8 cellular contexts compared by ENCODE assay signal in genomic region chr16:29160171-29160570, GRCh38.
A peak's percentile ranks its signal among the peaks of the same experiment; 100 is the strongest.
DNase-seq lines count a peak whose midpoint lies in the region; ATAC-seq and TF ChIP-seq lines count a peak whose summit lies in the region.
"Not testable (repeated sequence)": the region's sequence is repeated elsewhere in the genome, so short reads cannot be mapped to it uniquely, and the experiment has no call there.

No MANE protein-coding gene starts in this region.

- not testable (repeated sequence) for DNase-seq in CD4-positive, CD25-positive, alpha-beta regulatory T cell; HFFc6; activated naive CD4-positive, alpha-beta T cell treated with anti-CD3 and anti-CD28 coated beads, Interleukin-2, amount 50 U/mL, for 72 hours (ENCODE audit: low spot score in 2 of 2); effector memory CD8-positive, alpha-beta T cell; natural killer cell; testis
- peak in 2 of 3 donors; percentile 40 to 52 for DNase-seq in right cardiac atrium

- peak overlapping the region; percentile 77 to 91 (median 90) for H3K27ac Mint-ChIP-seq in CD4-positive, CD25-positive, alpha-beta regulatory T cell
- H3K27ac Mint-ChIP-seq in HFFc6 = peak overlapping the region; percentile 44; the same call in 1 of the 2 replicates
- H3K27ac Mint-ChIP-seq in activated naive CD4-positive, alpha-beta T cell treated with anti-CD3 and anti-CD28 coated beads, Interleukin-2, amount 50 U/mL, for 72 hours = peak overlapping the region; percentile 25 to 72
- peak overlapping the region; percentile 18 to 58 for H3K27ac Mint-ChIP-seq in effector memory CD8-positive, alpha-beta T cell
- H3K27ac Mint-ChIP-seq in natural killer cell = peak overlapping the region; percentile 48 to 73

- intact Hi-C loops in right cardiac atrium (cut with DNase I); natural killer cell (cut with micrococcal nuclease); testis (cut with DNase I; ENCODE audit: low total_unique reads): not testable (repeated sequence)

- TF ChIP-seq POLR2A in testis (IDR thresholded peaks at IDR 0.05) = not testable (repeated sequence)

- not testable (repeated sequence) for TF ChIP-seq CTCF in HFFc6 (IDR thresholded peaks at IDR 0.05); natural killer cell (IDR thresholded peaks at IDR 0.05); neutrophil (IDR thresholded peaks at IDR 0.05); testis (IDR thresholded peaks at IDR 0.05)

- H3K4me3 Mint-ChIP-seq in CD4-positive, CD25-positive, alpha-beta regulatory T cell = peak overlapping the region in 1 of 4 donors; percentile 53
- H3K4me3 Mint-ChIP-seq in HFFc6; effector memory CD8-positive, alpha-beta T cell; natural killer cell: not testable (repeated sequence)

- not testable (repeated sequence) for H3K4me3 ChIP-seq in CD4-positive, CD25-positive, alpha-beta regulatory T cell (ENCODE audit: low read depth, low read length); right cardiac atrium (ENCODE audit: low read length); neutrophil (ENCODE audit: low read depth in 1 of 2, low read length in 1 of 2); testis

- not testable (repeated sequence) for H3K9me3 Mint-ChIP-seq in CD4-positive, CD25-positive, alpha-beta regulatory T cell; HFFc6; activated naive CD4-positive, alpha-beta T cell treated with anti-CD3 and anti-CD28 coated beads, Interleukin-2, amount 50 U/mL, for 72 hours; effector memory CD8-positive, alpha-beta T cell; natural killer cell

- H3K36me3 Mint-ChIP-seq in CD4-positive, CD25-positive, alpha-beta regulatory T cell = peaks cover 26% of the 10 kb centered on the region
- not testable (repeated sequence) for H3K36me3 Mint-ChIP-seq in HFFc6 (ENCODE audit: low read depth); effector memory CD8-positive, alpha-beta T cell (ENCODE audit: insufficient read depth); natural killer cell
- peaks cover 4 to 11% of the 10 kb centered on the region in 2 donors for H3K36me3 Mint-ChIP-seq in activated naive CD4-positive, alpha-beta T cell treated with anti-CD3 and anti-CD28 coated beads, Interleukin-2, amount 50 U/mL, for 72 hours

- WGBS in right cardiac atrium = 96% methylated on average over 25 of the region's 25 CpGs
- 91 to 92% methylated on average over 25 of the region's 25 CpGs for WGBS in testis, 2 donors

- not testable (repeated sequence) for H3K9me3 ChIP-seq in CD4-positive, CD25-positive, alpha-beta regulatory T cell (ENCODE audit: control insufficient read depth in 2 of 2, low read length in 2 of 2); right cardiac atrium (ENCODE audit: control insufficient read depth, low read length); neutrophil; testis

- H3K36me3 ChIP-seq in CD4-positive, CD25-positive, alpha-beta regulatory T cell (ENCODE audit: control insufficient read depth, insufficient read depth, low read length); testis (ENCODE audit: low read depth, missing control alignments): not testable (repeated sequence)
- H3K36me3 ChIP-seq in neutrophil = peaks cover 11% of the 10 kb centered on the region

- H3K27ac ChIP-seq in CD4-positive, CD25-positive, alpha-beta regulatory T cell (ENCODE audit: insufficient read depth, low read length, poor library complexity, severe bottlenecking); right cardiac atrium (ENCODE audit: low read length): not testable (repeated sequence)
- H3K27ac ChIP-seq in neutrophil (peak overlapping the region; percentile 42), testis (peak overlapping the region; percentile 50 to 68)

- ATAC-seq in CD4-positive, CD25-positive, alpha-beta regulatory T cell (ENCODE audit: low read depth in 2 of 2); activated naive CD4-positive, alpha-beta T cell treated with anti-CD3 and anti-CD28 coated beads, Interleukin-2, amount 50 U/mL, for 72 hours; effector memory CD8-positive, alpha-beta T cell (replicated peaks); right cardiac atrium; natural killer cell: not testable (repeated sequence)

- H3K27me3 Mint-ChIP-seq in CD4-positive, CD25-positive, alpha-beta regulatory T cell; HFFc6 (ENCODE audit: insufficient read depth); effector memory CD8-positive, alpha-beta T cell; natural killer cell (ENCODE audit: low read depth in 2 of 2): not testable (repeated sequence)

- not testable (repeated sequence) for H3K27me3 ChIP-seq in CD4-positive, CD25-positive, alpha-beta regulatory T cell (ENCODE audit: control insufficient read depth, insufficient read depth, low read length); right cardiac atrium (ENCODE audit: control insufficient read depth, insufficient read depth); neutrophil; testis

- H3K4me1 ChIP-seq in CD4-positive, CD25-positive, alpha-beta regulatory T cell (ENCODE audit: control insufficient read depth, insufficient read depth, low read length, poor library complexity, severe bottlenecking) = peaks cover 17% of the 10 kb centered on the region
- H3K4me1 ChIP-seq in right cardiac atrium (ENCODE audit: control insufficient read depth, insufficient read depth, low read length) = not testable (repeated sequence)
- H3K4me1 ChIP-seq in neutrophil (ENCODE audit: control insufficient read depth in 1 of 2, insufficient read depth in 1 of 2, low read depth in 1 of 2, low read length in 1 of 2) (peaks cover 33 to 37% of the 10 kb centered on the region in 2 experiments), testis (peaks cover 32% of the 10 kb centered on the region)

- peaks cover 8 to 36% (median 12%) of the 10 kb centered on the region in 4 donors for H3K4me1 Mint-ChIP-seq in CD4-positive, CD25-positive, alpha-beta regulatory T cell
- peaks cover 19% of the 10 kb centered on the region for H3K4me1 Mint-ChIP-seq in HFFc6 (ENCODE audit: low read depth)
- not testable (repeated sequence) for H3K4me1 Mint-ChIP-seq in effector memory CD8-positive, alpha-beta T cell (ENCODE audit: low read depth in 2 of 2)
- H3K4me1 Mint-ChIP-seq in natural killer cell = peaks cover 28 to 36% of the 10 kb centered on the region in 2 donors

Comparison
In these comparisons a context has a peak if more than half of its experiments do, and no peak if none do; other contexts are left out.
1. H3K27ac Mint-ChIP-seq: peak in every context shown above with its lines; median percentile 90 in CD4-positive, CD25-positive, alpha-beta regulatory T cell; 60 in natural killer cell; 48 in activated naive CD4-positive, alpha-beta T cell treated with anti-CD3 and anti-CD28 coated beads, Interleukin-2, amount 50 U/mL, for 72 hours; 44 in HFFc6; 38 in effector memory CD8-positive, alpha-beta T cell.